Comparison of ENCODE assay signal across 1 cellular context in the genomic region with DNA sequence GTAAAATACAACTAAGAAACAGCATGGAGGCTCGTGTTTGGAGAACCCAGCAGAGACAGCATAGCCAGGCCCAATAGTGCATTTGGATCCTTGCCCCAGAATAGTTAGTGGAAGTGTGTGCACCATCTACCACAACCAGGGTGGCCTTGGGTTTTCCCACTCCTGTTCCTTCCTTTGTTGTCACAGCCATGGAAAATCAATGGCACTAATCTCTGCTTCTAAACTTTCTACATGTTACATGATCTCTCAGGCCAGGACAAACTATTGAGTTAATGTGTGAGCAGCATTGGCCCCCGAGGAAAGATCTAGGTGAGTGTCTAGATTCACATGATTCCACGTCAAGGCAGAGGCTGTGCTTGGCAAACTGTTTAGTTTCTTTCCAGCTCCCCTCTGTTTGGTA.
TF ChIP-seq lines count a peak whose summit lies in the region.

No MANE protein-coding gene starts in this region.

TF ChIP-seq in HepG2, 621 proteins besides CTCF, POLR2A, EP300 and RAD21 (continued from another document and continues in another):
- TF ChIP-seq, protein P1, sequence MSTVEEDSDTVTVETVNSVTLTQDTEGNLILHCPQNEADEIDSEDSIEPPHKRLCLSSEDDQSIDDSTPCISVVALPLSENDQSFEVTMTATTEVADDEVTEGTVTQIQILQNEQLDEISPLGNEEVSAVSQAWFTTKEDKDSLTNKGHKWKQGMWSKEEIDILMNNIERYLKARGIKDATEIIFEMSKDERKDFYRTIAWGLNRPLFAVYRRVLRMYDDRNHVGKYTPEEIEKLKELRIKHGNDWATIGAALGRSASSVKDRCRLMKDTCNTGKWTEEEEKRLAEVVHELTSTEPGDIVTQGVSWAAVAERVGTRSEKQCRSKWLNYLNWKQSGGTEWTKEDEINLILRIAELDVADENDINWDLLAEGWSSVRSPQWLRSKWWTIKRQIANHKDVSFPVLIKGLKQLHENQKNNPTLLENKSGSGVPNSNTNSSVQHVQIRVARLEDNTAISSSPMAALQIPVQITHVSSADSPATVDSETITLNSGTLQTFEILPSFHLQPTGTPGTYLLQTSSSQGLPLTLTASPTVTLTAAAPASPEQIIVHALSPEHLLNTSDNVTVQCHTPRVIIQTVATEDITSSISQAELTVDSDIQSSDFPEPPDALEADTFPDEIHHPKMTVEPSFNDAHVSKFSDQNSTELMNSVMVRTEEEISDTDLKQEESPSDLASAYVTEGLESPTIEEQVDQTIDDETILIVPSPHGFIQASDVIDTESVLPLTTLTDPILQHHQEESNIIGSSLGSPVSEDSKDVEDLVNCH (CRISPR knock-in tag; IDR thresholded peaks at IDR 0.05) = no peak
- no peak for TF ChIP-seq NFKBIZ (CRISPR knock-in tag; IDR thresholded peaks at IDR 0.05)
- TF ChIP-seq, protein P2, sequence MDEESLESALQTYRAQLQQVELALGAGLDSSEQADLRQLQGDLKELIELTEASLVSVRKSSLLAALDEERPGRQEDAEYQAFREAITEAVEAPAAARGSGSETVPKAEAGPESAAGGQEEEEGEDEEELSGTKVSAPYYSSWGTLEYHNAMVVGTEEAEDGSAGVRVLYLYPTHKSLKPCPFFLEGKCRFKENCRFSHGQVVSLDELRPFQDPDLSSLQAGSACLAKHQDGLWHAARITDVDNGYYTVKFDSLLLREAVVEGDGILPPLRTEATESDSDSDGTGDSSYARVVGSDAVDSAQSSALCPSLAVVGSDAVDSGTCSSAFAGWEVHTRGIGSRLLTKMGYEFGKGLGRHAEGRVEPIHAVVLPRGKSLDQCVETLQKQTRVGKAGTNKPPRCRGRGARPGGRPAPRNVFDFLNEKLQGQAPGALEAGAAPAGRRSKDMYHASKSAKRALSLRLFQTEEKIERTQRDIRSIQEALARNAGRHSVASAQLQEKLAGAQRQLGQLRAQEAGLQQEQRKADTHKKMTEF (CRISPR knock-in tag; IDR thresholded peaks at IDR 0.05) = peak; percentile 64; the same call in 1 of the 2 replicates
- TF ChIP-seq, protein P3, sequence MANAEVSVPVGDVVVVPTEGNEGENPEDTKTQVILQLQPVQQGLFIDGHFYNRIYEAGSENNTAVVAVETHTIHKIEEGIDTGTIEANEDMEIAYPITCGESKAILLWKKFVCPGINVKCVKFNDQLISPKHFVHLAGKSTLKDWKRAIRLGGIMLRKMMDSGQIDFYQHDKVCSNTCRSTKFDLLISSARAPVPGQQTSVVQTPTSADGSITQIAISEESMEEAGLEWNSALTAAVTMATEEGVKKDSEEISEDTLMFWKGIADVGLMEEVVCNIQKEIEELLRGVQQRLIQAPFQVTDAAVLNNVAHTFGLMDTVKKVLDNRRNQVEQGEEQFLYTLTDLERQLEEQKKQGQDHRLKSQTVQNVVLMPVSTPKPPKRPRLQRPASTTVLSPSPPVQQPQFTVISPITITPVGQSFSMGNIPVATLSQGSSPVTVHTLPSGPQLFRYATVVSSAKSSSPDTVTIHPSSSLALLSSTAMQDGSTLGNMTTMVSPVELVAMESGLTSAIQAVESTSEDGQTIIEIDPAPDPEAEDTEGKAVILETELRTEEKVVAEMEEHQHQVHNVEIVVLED (CRISPR knock-in tag; IDR thresholded peaks at IDR 0.05; ENCODE audit: borderline replicate concordance) = peak; percentile 26; the same call in 1 of the 2 replicates
- TF ChIP-seq KLF16 (CRISPR knock-in tag; IDR thresholded peaks at IDR 0.05) = no peak
- no peak for TF ChIP-seq MYNN (CRISPR knock-in tag; IDR thresholded peaks at IDR 0.05; ENCODE audit: low read depth)
- no peak for TF ChIP-seq MTF2 (CRISPR knock-in tag; IDR thresholded peaks at IDR 0.05; ENCODE audit: borderline replicate concordance)
- TF ChIP-seq, protein P4, sequence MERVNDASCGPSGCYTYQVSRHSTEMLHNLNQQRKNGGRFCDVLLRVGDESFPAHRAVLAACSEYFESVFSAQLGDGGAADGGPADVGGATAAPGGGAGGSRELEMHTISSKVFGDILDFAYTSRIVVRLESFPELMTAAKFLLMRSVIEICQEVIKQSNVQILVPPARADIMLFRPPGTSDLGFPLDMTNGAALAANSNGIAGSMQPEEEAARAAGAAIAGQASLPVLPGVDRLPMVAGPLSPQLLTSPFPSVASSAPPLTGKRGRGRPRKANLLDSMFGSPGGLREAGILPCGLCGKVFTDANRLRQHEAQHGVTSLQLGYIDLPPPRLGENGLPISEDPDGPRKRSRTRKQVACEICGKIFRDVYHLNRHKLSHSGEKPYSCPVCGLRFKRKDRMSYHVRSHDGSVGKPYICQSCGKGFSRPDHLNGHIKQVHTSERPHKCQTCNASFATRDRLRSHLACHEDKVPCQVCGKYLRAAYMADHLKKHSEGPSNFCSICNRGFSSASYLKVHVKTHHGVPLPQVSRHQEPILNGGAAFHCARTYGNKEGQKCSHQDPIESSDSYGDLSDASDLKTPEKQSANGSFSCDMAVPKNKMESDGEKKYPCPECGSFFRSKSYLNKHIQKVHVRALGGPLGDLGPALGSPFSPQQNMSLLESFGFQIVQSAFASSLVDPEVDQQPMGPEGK (CRISPR knock-in tag; IDR thresholded peaks at IDR 0.05) = no peak
- TF ChIP-seq IKZF1 (IDR thresholded peaks at IDR 0.05) = no peak
- TF ChIP-seq, protein P5, sequence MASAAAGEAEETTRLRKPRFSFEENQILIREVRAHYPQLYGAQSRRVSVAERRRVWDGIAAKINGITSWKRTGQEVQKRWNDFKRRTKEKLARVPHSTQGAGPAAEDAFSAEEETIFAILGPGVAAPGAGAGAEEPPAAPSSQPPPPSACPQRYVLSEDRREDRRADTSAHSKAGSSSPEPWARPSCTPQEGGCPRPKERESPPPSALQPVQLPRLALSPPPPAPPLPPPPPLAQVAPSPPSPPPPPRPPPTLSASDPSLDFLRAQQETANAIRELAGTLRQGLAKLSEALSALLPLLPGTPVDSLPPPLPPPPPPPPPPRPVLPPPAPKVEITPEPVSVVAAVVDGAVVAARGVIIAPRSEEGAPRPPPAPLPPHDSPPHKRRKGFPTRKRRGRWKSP (CRISPR knock-in tag; IDR thresholded peaks at IDR 0.05) = no peak
- TF ChIP-seq, protein P6, sequence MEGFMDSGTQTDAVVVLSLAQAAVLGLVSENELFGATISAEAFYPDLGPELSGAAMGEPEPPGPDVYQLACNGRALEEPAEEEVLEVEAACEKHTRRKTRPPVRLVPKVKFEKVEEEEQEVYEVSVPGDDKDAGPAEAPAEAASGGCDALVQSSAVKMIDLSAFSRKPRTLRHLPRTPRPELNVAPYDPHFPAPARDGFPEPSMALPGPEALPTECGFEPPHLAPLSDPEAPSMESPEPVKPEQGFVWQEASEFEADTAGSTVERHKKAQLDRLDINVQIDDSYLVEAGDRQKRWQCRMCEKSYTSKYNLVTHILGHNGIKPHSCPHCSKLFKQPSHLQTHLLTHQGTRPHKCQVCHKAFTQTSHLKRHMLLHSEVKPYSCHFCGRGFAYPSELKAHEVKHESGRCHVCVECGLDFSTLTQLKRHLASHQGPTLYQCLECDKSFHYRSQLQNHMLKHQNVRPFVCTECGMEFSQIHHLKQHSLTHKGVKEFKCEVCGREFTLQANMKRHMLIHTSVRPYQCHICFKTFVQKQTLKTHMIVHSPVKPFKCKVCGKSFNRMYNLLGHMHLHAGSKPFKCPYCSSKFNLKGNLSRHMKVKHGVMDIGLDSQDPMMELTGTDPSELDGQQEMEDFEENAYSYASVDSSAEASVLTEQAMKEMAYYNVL (CRISPR knock-in tag; IDR thresholded peaks at IDR 0.05; ENCODE audit: borderline replicate concordance) = no peak
- no peak for TF ChIP-seq JUN (CRISPR knock-in tag; IDR thresholded peaks at IDR 0.05)
- no peak for TF ChIP-seq ZFP62 (CRISPR knock-in tag; IDR thresholded peaks at IDR 0.05)
- TF ChIP-seq ZNF891 (CRISPR knock-in tag; IDR thresholded peaks at IDR 0.05) = no peak
- 0 out of 2 replicates have a peak, but pooled peaks have one; percentile 42 for TF ChIP-seq MIER3 (CRISPR knock-in tag; IDR thresholded peaks at IDR 0.05; ENCODE audit: borderline replicate concordance)
- peak; percentile 56; the same call in 1 of the 2 replicates for TF ChIP-seq POGZ (CRISPR knock-in tag; IDR thresholded peaks at IDR 0.05)
- TF ChIP-seq, protein P7, sequence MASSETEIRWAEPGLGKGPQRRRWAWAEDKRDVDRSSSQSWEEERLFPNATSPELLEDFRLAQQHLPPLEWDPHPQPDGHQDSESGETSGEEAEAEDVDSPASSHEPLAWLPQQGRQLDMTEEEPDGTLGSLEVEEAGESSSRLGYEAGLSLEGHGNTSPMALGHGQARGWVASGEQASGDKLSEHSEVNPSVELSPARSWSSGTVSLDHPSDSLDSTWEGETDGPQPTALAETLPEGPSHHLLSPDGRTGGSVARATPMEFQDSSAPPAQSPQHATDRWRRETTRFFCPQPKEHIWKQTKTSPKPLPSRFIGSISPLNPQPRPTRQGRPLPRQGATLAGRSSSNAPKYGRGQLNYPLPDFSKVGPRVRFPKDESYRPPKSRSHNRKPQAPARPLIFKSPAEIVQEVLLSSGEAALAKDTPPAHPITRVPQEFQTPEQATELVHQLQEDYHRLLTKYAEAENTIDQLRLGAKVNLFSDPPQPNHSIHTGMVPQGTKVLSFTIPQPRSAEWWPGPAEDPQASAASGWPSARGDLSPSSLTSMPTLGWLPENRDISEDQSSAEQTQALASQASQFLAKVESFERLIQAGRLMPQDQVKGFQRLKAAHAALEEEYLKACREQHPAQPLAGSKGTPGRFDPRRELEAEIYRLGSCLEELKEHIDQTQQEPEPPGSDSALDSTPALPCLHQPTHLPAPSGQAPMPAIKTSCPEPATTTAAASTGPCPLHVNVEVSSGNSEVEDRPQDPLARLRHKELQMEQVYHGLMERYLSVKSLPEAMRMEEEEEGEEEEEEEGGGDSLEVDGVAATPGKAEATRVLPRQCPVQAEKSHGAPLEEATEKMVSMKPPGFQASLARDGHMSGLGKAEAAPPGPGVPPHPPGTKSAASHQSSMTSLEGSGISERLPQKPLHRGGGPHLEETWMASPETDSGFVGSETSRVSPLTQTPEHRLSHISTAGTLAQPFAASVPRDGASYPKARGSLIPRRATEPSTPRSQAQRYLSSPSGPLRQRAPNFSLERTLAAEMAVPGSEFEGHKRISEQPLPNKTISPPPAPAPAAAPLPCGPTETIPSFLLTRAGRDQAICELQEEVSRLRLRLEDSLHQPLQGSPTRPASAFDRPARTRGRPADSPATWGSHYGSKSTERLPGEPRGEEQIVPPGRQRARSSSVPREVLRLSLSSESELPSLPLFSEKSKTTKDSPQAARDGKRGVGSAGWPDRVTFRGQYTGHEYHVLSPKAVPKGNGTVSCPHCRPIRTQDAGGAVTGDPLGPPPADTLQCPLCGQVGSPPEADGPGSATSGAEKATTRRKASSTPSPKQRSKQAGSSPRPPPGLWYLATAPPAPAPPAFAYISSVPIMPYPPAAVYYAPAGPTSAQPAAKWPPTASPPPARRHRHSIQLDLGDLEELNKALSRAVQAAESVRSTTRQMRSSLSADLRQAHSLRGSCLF (CRISPR knock-in tag; IDR thresholded peaks at IDR 0.05; ENCODE audit: borderline replicate concordance) = no peak
- TF ChIP-seq ZNF713 (CRISPR knock-in tag; IDR thresholded peaks at IDR 0.05) = no peak
- no peak for TF ChIP-seq MEIS1 (CRISPR knock-in tag; IDR thresholded peaks at IDR 0.05; ENCODE audit: borderline replicate concordance)
- TF ChIP-seq XBP1 (CRISPR knock-in tag; IDR thresholded peaks at IDR 0.05) = no peak
- TF ChIP-seq NCOR1 (IDR thresholded peaks at IDR 0.05; ENCODE audit: borderline replicate concordance, low read length) = no peak
- TF ChIP-seq ESRRA (CRISPR knock-in tag; IDR thresholded peaks at IDR 0.05; ENCODE audit: low read depth) = no peak
- TF ChIP-seq, protein P8, sequence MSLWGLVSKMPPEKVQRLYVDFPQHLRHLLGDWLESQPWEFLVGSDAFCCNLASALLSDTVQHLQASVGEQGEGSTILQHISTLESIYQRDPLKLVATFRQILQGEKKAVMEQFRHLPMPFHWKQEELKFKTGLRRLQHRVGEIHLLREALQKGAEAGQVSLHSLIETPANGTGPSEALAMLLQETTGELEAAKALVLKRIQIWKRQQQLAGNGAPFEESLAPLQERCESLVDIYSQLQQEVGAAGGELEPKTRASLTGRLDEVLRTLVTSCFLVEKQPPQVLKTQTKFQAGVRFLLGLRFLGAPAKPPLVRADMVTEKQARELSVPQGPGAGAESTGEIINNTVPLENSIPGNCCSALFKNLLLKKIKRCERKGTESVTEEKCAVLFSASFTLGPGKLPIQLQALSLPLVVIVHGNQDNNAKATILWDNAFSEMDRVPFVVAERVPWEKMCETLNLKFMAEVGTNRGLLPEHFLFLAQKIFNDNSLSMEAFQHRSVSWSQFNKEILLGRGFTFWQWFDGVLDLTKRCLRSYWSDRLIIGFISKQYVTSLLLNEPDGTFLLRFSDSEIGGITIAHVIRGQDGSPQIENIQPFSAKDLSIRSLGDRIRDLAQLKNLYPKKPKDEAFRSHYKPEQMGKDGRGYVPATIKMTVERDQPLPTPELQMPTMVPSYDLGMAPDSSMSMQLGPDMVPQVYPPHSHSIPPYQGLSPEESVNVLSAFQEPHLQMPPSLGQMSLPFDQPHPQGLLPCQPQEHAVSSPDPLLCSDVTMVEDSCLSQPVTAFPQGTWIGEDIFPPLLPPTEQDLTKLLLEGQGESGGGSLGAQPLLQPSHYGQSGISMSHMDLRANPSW (CRISPR knock-in tag; IDR thresholded peaks at IDR 0.05; ENCODE audit: borderline replicate concordance) = no peak
- no peak for TF ChIP-seq HCFC1 (IDR thresholded peaks at IDR 0.05; ENCODE audit: low read depth, low read length)
- no peak for TF ChIP-seq ZSCAN30 (CRISPR knock-in tag; IDR thresholded peaks at IDR 0.05)
- TF ChIP-seq, protein P9, sequence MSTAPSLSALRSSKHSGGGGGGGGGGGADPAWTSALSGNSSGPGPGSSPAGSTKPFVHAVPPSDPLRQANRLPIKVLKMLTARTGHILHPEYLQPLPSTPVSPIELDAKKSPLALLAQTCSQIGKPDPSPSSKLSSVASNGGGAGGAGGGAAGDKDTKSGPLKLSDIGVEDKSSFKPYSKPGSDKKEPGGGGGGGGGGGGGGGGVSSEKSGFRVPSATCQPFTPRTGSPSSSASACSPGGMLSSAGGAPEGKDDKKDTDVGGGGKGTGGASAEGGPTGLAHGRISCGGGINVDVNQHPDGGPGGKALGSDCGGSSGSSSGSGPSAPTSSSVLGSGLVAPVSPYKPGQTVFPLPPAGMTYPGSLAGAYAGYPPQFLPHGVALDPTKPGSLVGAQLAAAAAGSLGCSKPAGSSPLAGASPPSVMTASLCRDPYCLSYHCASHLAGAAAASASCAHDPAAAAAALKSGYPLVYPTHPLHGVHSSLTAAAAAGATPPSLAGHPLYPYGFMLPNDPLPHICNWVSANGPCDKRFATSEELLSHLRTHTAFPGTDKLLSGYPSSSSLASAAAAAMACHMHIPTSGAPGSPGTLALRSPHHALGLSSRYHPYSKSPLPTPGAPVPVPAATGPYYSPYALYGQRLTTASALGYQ (CRISPR knock-in tag; IDR thresholded peaks at IDR 0.05) = no peak
- TF ChIP-seq, protein P10, sequence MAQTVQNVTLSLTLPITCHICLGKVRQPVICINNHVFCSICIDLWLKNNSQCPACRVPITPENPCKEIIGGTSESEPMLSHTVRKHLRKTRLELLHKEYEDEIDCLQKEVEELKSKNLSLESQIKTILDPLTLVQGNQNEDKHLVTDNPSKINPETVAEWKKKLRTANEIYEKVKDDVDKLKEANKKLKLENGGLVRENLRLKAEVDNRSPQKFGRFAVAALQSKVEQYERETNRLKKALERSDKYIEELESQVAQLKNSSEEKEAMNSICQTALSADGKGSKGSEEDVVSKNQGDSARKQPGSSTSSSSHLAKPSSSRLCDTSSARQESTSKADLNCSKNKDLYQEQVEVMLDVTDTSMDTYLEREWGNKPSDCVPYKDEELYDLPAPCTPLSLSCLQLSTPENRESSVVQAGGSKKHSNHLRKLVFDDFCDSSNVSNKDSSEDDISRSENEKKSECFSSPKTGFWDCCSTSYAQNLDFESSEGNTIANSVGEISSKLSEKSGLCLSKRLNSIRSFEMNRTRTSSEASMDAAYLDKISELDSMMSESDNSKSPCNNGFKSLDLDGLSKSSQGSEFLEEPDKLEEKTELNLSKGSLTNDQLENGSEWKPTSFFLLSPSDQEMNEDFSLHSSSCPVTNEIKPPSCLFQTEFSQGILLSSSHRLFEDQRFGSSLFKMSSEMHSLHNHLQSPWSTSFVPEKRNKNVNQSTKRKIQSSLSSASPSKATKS (CRISPR knock-in tag; IDR thresholded peaks at IDR 0.05) = no peak
- peak; percentile 49; the same call in 1 of the 2 replicates for TF ChIP-seq PHF21A (CRISPR knock-in tag; IDR thresholded peaks at IDR 0.05)
